Comparison of ENCODE assay signal across 15 cellular contexts in the genomic region with DNA sequence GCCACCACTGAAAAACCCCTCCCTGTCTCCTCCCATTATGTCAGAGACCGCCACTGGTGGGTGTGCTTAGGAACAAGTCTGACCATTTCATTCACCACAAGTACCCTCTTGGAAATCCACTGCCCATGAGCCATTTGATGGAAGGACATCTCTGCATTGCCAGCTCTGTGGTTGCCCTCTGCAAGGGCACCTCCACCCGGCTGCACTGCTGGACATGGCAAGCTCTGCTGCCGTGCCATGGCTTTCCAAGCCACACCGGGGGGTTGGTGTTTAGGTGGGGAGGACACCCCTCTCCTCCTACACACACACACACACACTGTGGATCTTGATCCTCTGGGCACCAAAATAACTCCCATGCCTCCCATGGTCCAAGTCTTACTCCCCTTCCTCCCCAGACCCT.
"Had no signal": no experiment of that assay in that cellular context is flagged by ENCODE, and none has a peak within 500 bp of the region (broad histone marks: within the 10 kb centered on the region; RNA-seq: fewer than 3 reads in every experiment).

No MANE protein-coding gene starts in this region.

- H3K4me3 ChIP-seq: lower lobe of right lung, ovary, right atrium auricular region, right lobe of liver, smooth muscle cell, transverse colon, upper lobe of left lung had no signal

- H3K36me3 ChIP-seq: lower lobe of right lung, ovary, right atrium auricular region, right lobe of liver, transverse colon, upper lobe of left lung had no signal

- H3K27me3 ChIP-seq: ovary, right atrium auricular region, right lobe of liver had no signal

- H3K9me3 Mint-ChIP-seq: naive thymus-derived CD8-positive, alpha-beta T cell; nephron; neural crest cell; stimulated activated memory B cell treated with anti-CD40 and anti-IgM and Interleukin-4, amounts not matched to agents 10 μg/mL and 1 μg/mL and 100 μg/mL, for 72 hours; stimulated activated naive CD8-positive, alpha-beta T cell treated with anti-CD3 and anti-CD28 coated beads, Interleukin-15, amount 100 ng/mL, for 72 hours had no signal

- H3K36me3 Mint-ChIP-seq: naive thymus-derived CD8-positive, alpha-beta T cell; stimulated activated memory B cell treated with anti-CD40 and anti-IgM and Interleukin-4, amounts not matched to agents 10 μg/mL and 1 μg/mL and 100 μg/mL, for 72 hours had no signal

- DNase-seq: lower lobe of right lung had no signal

- H3K4me1 Mint-ChIP-seq: stimulated activated memory B cell treated with anti-CD40 and anti-IgM and Interleukin-4, amounts not matched to agents 10 μg/mL and 1 μg/mL and 100 μg/mL, for 72 hours had no signal

- H3K27ac ChIP-seq: lower lobe of right lung, ovary, right atrium auricular region, right lobe of liver, transverse colon, upper lobe of left lung had no signal

- H3K9me3 ChIP-seq: lower lobe of right lung, ovary, right atrium auricular region, right lobe of liver, transverse colon, upper lobe of left lung had no signal

- H3K4me3 Mint-ChIP-seq: nephron; stimulated activated memory B cell treated with anti-CD40 and anti-IgM and Interleukin-4, amounts not matched to agents 10 μg/mL and 1 μg/mL and 100 μg/mL, for 72 hours; stimulated activated naive CD8-positive, alpha-beta T cell treated with anti-CD3 and anti-CD28 coated beads, Interleukin-15, amount 100 ng/mL, for 72 hours had no signal

- H3K4me2 ChIP-seq: smooth muscle cell had no signal

- FAIRE-seq: keratinocyte, urothelium cell line had no signal

- ATAC-seq: stimulated activated memory B cell treated with anti-CD40 and anti-IgM and Interleukin-4, amounts not matched to agents 10 μg/mL and 1 μg/mL and 100 μg/mL, for 72 hours had no signal

- H3K27ac Mint-ChIP-seq: nephron; progenitor cell of endocrine pancreas; stimulated activated memory B cell treated with anti-CD40 and anti-IgM and Interleukin-4, amounts not matched to agents 10 μg/mL and 1 μg/mL and 100 μg/mL, for 72 hours; stimulated activated naive CD8-positive, alpha-beta T cell treated with anti-CD3 and anti-CD28 coated beads, Interleukin-15, amount 100 ng/mL, for 72 hours had no signal
